In the genomic region with DNA sequence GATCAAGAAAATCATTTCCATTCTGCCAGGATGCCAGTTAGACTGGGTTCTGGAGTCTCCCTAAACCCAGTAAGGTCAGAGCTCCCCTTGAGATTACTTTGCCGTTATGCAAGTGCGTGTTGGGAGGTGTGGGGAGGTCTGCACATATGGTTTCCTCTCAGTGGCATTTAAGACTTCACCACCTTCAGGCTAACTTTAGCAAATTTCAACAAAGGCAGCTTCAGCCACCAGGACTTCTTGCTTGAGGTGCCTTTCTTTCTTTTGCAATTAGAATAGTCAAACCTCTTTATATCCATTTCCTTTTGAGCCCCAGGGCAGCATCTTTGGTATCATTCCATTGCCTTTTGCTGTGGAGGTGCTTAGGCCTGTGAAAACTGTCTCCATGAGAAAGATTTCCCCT, we compare ENCODE assay signal across 17 cellular contexts.
A peak's percentile ranks its signal among the peaks of the same experiment; 100 is the strongest.
DNase-seq lines count a peak whose midpoint lies in the region; ATAC-seq, FAIRE-seq and TF ChIP-seq lines count a peak whose summit lies in the region.
"Had no signal": no experiment of that assay in that cellular context is flagged by ENCODE, and none has a peak within 500 bp of the region (broad histone marks: within the 10 kb centered on the region; RNA-seq: fewer than 3 reads in every experiment).

No MANE protein-coding gene starts in this region.

- H3K4me3 ChIP-seq in GM12878 (no peak overlapping the region), trophoblast cell (ENCODE audit: low read depth, low read length) (no peak overlapping the region)
- H3K4me3 ChIP-seq: lower lobe of right lung, PC-9, uterus had no signal

- RAD21 ChIA-PET in GM12878 (lab: Charles Lee; ENCODE audit: unreplicated experiment), result interaction anchor here (0.6 to 6.4 kb wide), 9 partner anchors 10 to 120 kb away, joined by 3 to 69 read pairs (median 6); no protein-coding TSS in a partner anchor

- H3K36me3 ChIP-seq in GM12878 (ENCODE audit: control insufficient read depth in 2 of 2, insufficient read depth in 2 of 2, low read length in 1 of 2) (no peaks in the 10 kb centered on the region), trophoblast cell (ENCODE audit: control insufficient read depth in 1 of 2, insufficient read depth in 2 of 2, low read length in 2 of 2) (no peaks in the 10 kb centered on the region)
- H3K36me3 ChIP-seq: lower lobe of right lung, uterus had no signal

- H4K91ac ChIP-seq in H9 (ENCODE audit: insufficient read length, low read depth, low read length), result no peak overlapping the region
- peak overlapping the region; percentile 32 for H4K91ac ChIP-seq in trophoblast cell (ENCODE audit: low read depth, low read length)

- H3K4me2 ChIP-seq in H9 (ENCODE audit: insufficient read depth, insufficient read length, low read length) (no peak overlapping the region), GM12878 (ENCODE audit: control insufficient read depth, insufficient read depth) (no peak overlapping the region), trophoblast cell (ENCODE audit: low read length) (no peak overlapping the region)
- H3K4me2 ChIP-seq: PC-9 had no signal

- no peak overlapping the region for H2BK120ac ChIP-seq in H9 (ENCODE audit: low read depth, low read length, poor library complexity, severe bottlenecking)
- H2BK120ac ChIP-seq in trophoblast cell (ENCODE audit: insufficient read depth, low read length, poor library complexity), result peak overlapping the region; percentile 14

- TF ChIP-seq EP300 in GM12878 (IDR thresholded peaks at IDR 0.05; ENCODE audit: borderline replicate concordance in 1 of 2, control insufficient read depth in 1 of 2, low read depth in 2 of 2, low read length in 2 of 2), result no peak

- no peak overlapping the region for H3T11ph ChIP-seq in H9 (ENCODE audit: low read length)

- H3K79me2 ChIP-seq in H9 (ENCODE audit: insufficient read depth, low read length), result no peaks in the 10 kb centered on the region
- H3K79me2 ChIP-seq in GM12878 (ENCODE audit: control insufficient read depth, insufficient read depth, low read length), result no peaks in the 10 kb centered on the region
- H3K79me2 ChIP-seq in trophoblast cell (ENCODE audit: control insufficient read depth, insufficient read depth, low read length, poor library complexity), result no peaks in the 10 kb centered on the region

- in situ Hi-C loops in GM12878 (cut with MboI), result no loop called here

- no peak overlapping the region for H4K5ac ChIP-seq in H9 (ENCODE audit: insufficient read length, low read depth, low read length)

- TF ChIP-seq CTCF in H9 (conservative IDR thresholded peaks at IDR 0.05) (no peak), GM12878 (IDR thresholded peaks at IDR 0.05 in 2 of 3, conservative IDR thresholded peaks at IDR 0.05 in 1 of 3; ENCODE audit: control insufficient read depth in 2 of 3, extremely low read depth in 1 of 3, insufficient read depth in 1 of 3, low read depth in 3 of 3, low read length in 3 of 3) (no peak)

- H3K9ac ChIP-seq in H9 (ENCODE audit: extremely low read depth, insufficient read length, low read length) (no peak overlapping the region), GM12878 (ENCODE audit: control insufficient read depth, insufficient read depth, low read length) (no peak overlapping the region), trophoblast cell (ENCODE audit: low read length) (no peak overlapping the region)

- H2AFZ ChIP-seq in H9 (ENCODE audit: low read length) (peak overlapping the region; percentile 22), GM12878 (ENCODE audit: control insufficient read depth, low read depth, low read length) (peak overlapping the region; percentile 21; the same call in 1 of the 2 replicates), trophoblast cell (ENCODE audit: insufficient read depth, low read length, poor library complexity) (no peak overlapping the region)
- H2AFZ ChIP-seq: PC-9 had no signal

- H3K79me1 ChIP-seq in H9 (ENCODE audit: insufficient read depth, low read depth, low read length, poor library complexity, severe bottlenecking), result no peaks in the 10 kb centered on the region
- peaks cover 8% of the 10 kb centered on the region for H3K79me1 ChIP-seq in trophoblast cell (ENCODE audit: low read length)

- H3K27me3 ChIP-seq in H9 (ENCODE audit: insufficient read depth, low read length) (no peaks in the 10 kb centered on the region), GM12878 (replicated peaks in 1 of 2; ENCODE audit: control insufficient read depth in 2 of 2, insufficient read depth in 2 of 2, low read length in 1 of 2) (no peaks in the 10 kb centered on the region), trophoblast cell (ENCODE audit: insufficient read depth, low read length) (no peaks in the 10 kb centered on the region)
- H3K27me3 ChIP-seq: uterus had no signal

- H3K56ac ChIP-seq in H9 (ENCODE audit: insufficient read length, low read depth, low read length), result no peak overlapping the region

- no peak for FAIRE-seq in GM12878 (lab: Jason Lieb, UNC)
- FAIRE-seq: D721Med had no signal

- no peaks in the 10 kb centered on the region for H3K36me3 Mint-ChIP-seq in activated T-cell treated with anti-CD3 and anti-CD28 coated beads, Interleukin-2, amount 50 U/mL, for 24 hours (ENCODE audit: low read depth)
- peaks cover 1% of the 10 kb centered on the region for H3K36me3 Mint-ChIP-seq in activated T-cell treated with anti-CD3 and anti-CD28 coated beads, Interleukin-2, amount 50 U/mL, for 4 hours (ENCODE audit: insufficient read depth)
- peaks cover 0 to 1% (median 0%) of the 10 kb centered on the region in 3 experiments; a peak in 2 of 7 replicates for H3K36me3 Mint-ChIP-seq in H9 (ENCODE audit: insufficient read depth in 1 of 3, low read depth in 3 of 3)

- H3K9me3 Mint-ChIP-seq in activated T-cell treated with anti-CD3 and anti-CD28 coated beads, Interleukin-2, amount 50 U/mL, for 24 hours, result no peaks in the 10 kb centered on the region
- no peaks in the 10 kb centered on the region for H3K9me3 Mint-ChIP-seq in activated T-cell treated with anti-CD3 and anti-CD28 coated beads, Interleukin-2, amount 50 U/mL, for 4 hours
- peaks cover 0 to 3% of the 10 kb centered on the region in 2 experiments; a peak in 3 of 5 replicates for H3K9me3 Mint-ChIP-seq in H9

- H3K4ac ChIP-seq in H9 (ENCODE audit: low read depth, low read length), result no peak overlapping the region
- no peak overlapping the region for H3K4ac ChIP-seq in trophoblast cell (ENCODE audit: low read depth, low read length)

- peaks cover 13% of the 10 kb centered on the region; the same call in 1 of the 2 replicates for H3K4me1 ChIP-seq in H9 (ENCODE audit: insufficient read depth, low read length)
- peaks cover 44% of the 10 kb centered on the region for H3K4me1 ChIP-seq in GM12878 (ENCODE audit: control insufficient read depth, insufficient read depth, low read length)
- H3K4me1 ChIP-seq in trophoblast cell (ENCODE audit: control insufficient read depth in 1 of 2, insufficient read depth in 2 of 2, low read length in 2 of 2), result peaks cover 3 to 10% of the 10 kb centered on the region in 2 experiments
- H3K4me1 ChIP-seq: uterus had no signal

- POLR2A ChIA-PET in GM12878 (lab: Charles Lee), result interaction anchor here (0.6 to 7.8 kb wide), 8 partner anchors 9 to 565 kb away, joined by 3 to 84 read pairs (median 5); no protein-coding TSS in a partner anchor

- no peak overlapping the region for H3K23ac ChIP-seq in H9 (ENCODE audit: insufficient read length, low read depth, low read length)
- no peak overlapping the region for H3K23ac ChIP-seq in trophoblast cell (ENCODE audit: low read length)

- H2BK20ac ChIP-seq in H9 (ENCODE audit: low read depth, low read length, poor library complexity, severe bottlenecking), result no peak overlapping the region

- SMC1A ChIA-PET in GM12878 (lab: Charles Lee; ENCODE audit: uncharacterized antibody, unreplicated experiment), result interaction anchor here (0.7 to 19.0 kb wide), 13 partner anchors 9 to 117 kb away, joined by 3 to 344 read pairs (median 4); a partner anchor contains a TSS

- no peak overlapping the region for H4K8ac ChIP-seq in H9 (replicated peaks; ENCODE audit: insufficient read length, low read depth, low read length)
- no peak overlapping the region for H4K8ac ChIP-seq in trophoblast cell (ENCODE audit: low read depth, low read length)

- H3K18ac ChIP-seq in H9 (ENCODE audit: insufficient read length, low read depth, low read length) (no peak overlapping the region), trophoblast cell (ENCODE audit: low read length) (no peak overlapping the region)

- no peak for TF ChIP-seq RAD21 in GM12878 (IDR thresholded peaks at IDR 0.05; ENCODE audit: insufficient read depth, low read depth, low read length)

- intact Hi-C loops in GM12878 (cut with micrococcal nuclease; ENCODE audit: unreplicated experiment), result no loop called here

- BruUV-seq in GM12878 (replicated peaks; lab: Mats Ljungman, UMichigan), result no TSS peak

- TF ChIP-seq POLR2A in GM12878 (IDR thresholded peaks at IDR 0.05; ENCODE audit: low read depth, low read length), result no peak

- H3K14ac ChIP-seq in H9 (ENCODE audit: insufficient read depth, low read length), result no peak overlapping the region
- H3K14ac ChIP-seq in trophoblast cell (ENCODE audit: low read length), result no peak overlapping the region

- no peak overlapping the region for H3K4me3 Mint-ChIP-seq in activated T-cell treated with anti-CD3 and anti-CD28 coated beads, Interleukin-2, amount 50 U/mL, for 24 hours
- no peak overlapping the region for H3K4me3 Mint-ChIP-seq in activated T-cell treated with anti-CD3 and anti-CD28 coated beads, Interleukin-2, amount 50 U/mL, for 4 hours
- H3K4me3 Mint-ChIP-seq in H9, result no peak overlapping the region

- H2BK5ac ChIP-seq in H9 (ENCODE audit: insufficient read length, low read length) (no peak overlapping the region), trophoblast cell (ENCODE audit: low read depth, low read length, poor library complexity) (no peak overlapping the region)

- DNase-seq in activated T-cell treated with anti-CD3 and anti-CD28 coated beads, Interleukin-2, amount 50 U/mL, for 24 hours, result no peak
- DNase-seq in activated T-cell treated with anti-CD3 and anti-CD28 coated beads, Interleukin-2, amount 50 U/mL, for 4 hours, result no peak
- DNase-seq in H9 (no peak), GM12878 (ENCODE audit: low read depth, low spot score) (no peak), trophoblast cell (no peak), iPS-NIHi11 (ENCODE audit: low spot score) (no peak)
- DNase-seq: dermis blood vessel endothelial cell; lower lobe of right lung; NCI-H1694; PC-9; SIG-M5; stimulated activated CD4-positive, alpha-beta T cell treated with anti-CD3 and anti-CD28 coated beads, Interleukin-4, amount 100 ng/mL, for 4 hours; uterus had no signal

- H2AK5ac ChIP-seq in H9 (ENCODE audit: insufficient read length, low read length) (no peak overlapping the region), trophoblast cell (ENCODE audit: low read length) (peak overlapping the region; percentile 5)

- no peak for ATAC-seq in activated T-cell treated with anti-CD3 and anti-CD28 coated beads, Interleukin-2, amount 50 U/mL, for 4 hours
- ATAC-seq in GM12878, result no peak
- ATAC-seq in HG02588 (IDR thresholded peaks at IDR 0.05; ENCODE audit: unreplicated experiment), result no peak
- ATAC-seq in activated CD4-positive, CD25-positive, alpha-beta regulatory T cell treated with anti-CD3 and anti-CD28 coated beads, Interleukin-2, amount 50 U/mL, for 24 hours, result no peak
- ATAC-seq: lower lobe of right lung had no signal

- H3K23me2 ChIP-seq in H9 (ENCODE audit: insufficient read length, low read depth, low read length, poor library complexity, severe bottlenecking), result no peaks in the 10 kb centered on the region

- no CpG with 5 or more reads among the region's 2 CpGs for WGBS in H9 (ENCODE audit: extremely low coverage, insufficient read length, low lambda C conversion rate)
- WGBS in GM12878 (ENCODE audit: insufficient coverage, insufficient replicate concordance, low lambda C conversion rate, missing lambda C conversion rate), result 23% methylated on average over 2 of the region's 2 CpGs
- WGBS in trophoblast cell (ENCODE audit: extremely low coverage, insufficient coverage, insufficient read length), result no CpG with 5 or more reads among the region's 2 CpGs

- H4K12ac ChIP-seq in trophoblast cell (ENCODE audit: low read depth, low read length), result no peak overlapping the region

- peak overlapping the region; percentile 55 for H3K27ac Mint-ChIP-seq in activated T-cell treated with anti-CD3 and anti-CD28 coated beads, Interleukin-2, amount 50 U/mL, for 24 hours
- peak overlapping the region in 1 of 3 experiments; percentile 52; a peak in 3 of 7 replicates for H3K27ac Mint-ChIP-seq in H9

- H3K27ac ChIP-seq in H9 (ENCODE audit: insufficient read length, low read depth, low read length) (no peak overlapping the region), GM12878 (ENCODE audit: control insufficient read depth, insufficient read depth) (no peak overlapping the region), trophoblast cell (ENCODE audit: low read depth, low read length) (no peak overlapping the region)
- H3K27ac ChIP-seq: C4-2B, lower lobe of right lung, PC-9, uterus had no signal

- H3K9me3 ChIP-seq in H9 (ENCODE audit: control insufficient read depth, low read depth, low read length) (no peaks in the 10 kb centered on the region), GM12878 (replicated peaks; ENCODE audit: control insufficient read depth, insufficient read depth, low read length) (no peaks in the 10 kb centered on the region; the same call in 2 of the 3 replicates), trophoblast cell (ENCODE audit: insufficient read depth, low read depth, low read length) (no peaks in the 10 kb centered on the region)
- H3K9me3 ChIP-seq: lower lobe of right lung, uterus had no signal

- H2BK15ac ChIP-seq in H9 (ENCODE audit: low read depth, low read length), result no peak overlapping the region

- H3K27me3 Mint-ChIP-seq in activated T-cell treated with anti-CD3 and anti-CD28 coated beads, Interleukin-2, amount 50 U/mL, for 24 hours, result no peaks in the 10 kb centered on the region
- H3K27me3 Mint-ChIP-seq in activated T-cell treated with anti-CD3 and anti-CD28 coated beads, Interleukin-2, amount 50 U/mL, for 4 hours (ENCODE audit: low read depth), result no peaks in the 10 kb centered on the region
- H3K27me3 Mint-ChIP-seq in H9 (ENCODE audit: low read depth), result no peaks in the 10 kb centered on the region

- H4K20me1 ChIP-seq in H9 (ENCODE audit: control insufficient read depth, insufficient read depth, insufficient read length) (no peaks in the 10 kb centered on the region), GM12878 (ENCODE audit: control insufficient read depth, insufficient read depth) (no peaks in the 10 kb centered on the region)

- CTCF ChIA-PET in GM12878 (lab: Yijun Ruan, JAX), result interaction anchor here (0.7 to 6.0 kb wide), 9 partner anchors 9 to 121 kb away, joined by 3 to 35 read pairs (median 4); a partner anchor contains a TSS

- H2BK12ac ChIP-seq in H9 (ENCODE audit: insufficient read length, low read depth, low read length), result no peak overlapping the region
- peak overlapping the region; percentile 23 for H2BK12ac ChIP-seq in trophoblast cell (ENCODE audit: low read length)

- peaks cover 92% of the 10 kb centered on the region for H3K4me1 Mint-ChIP-seq in activated T-cell treated with anti-CD3 and anti-CD28 coated beads, Interleukin-2, amount 50 U/mL, for 24 hours (ENCODE audit: low read depth)
- peaks cover 71% of the 10 kb centered on the region for H3K4me1 Mint-ChIP-seq in activated T-cell treated with anti-CD3 and anti-CD28 coated beads, Interleukin-2, amount 50 U/mL, for 4 hours (ENCODE audit: low read depth)
- peaks cover 19 to 23% of the 10 kb centered on the region in 2 experiments for H3K4me1 Mint-ChIP-seq in H9
